Comparison of ENCODE assay signal across 16 cellular contexts in genomic region chr4:76547167-76547760, GRCh38.
A peak's percentile ranks its signal among the peaks of the same experiment; 100 is the strongest.
DNase-seq lines count a peak whose midpoint lies in the region; ATAC-seq, FAIRE-seq and TF ChIP-seq lines count a peak whose summit lies in the region.
"Had no signal": no experiment of that assay in that cellular context is flagged by ENCODE, and none has a peak within 500 bp of the region (broad histone marks: within the 10 kb centered on the region; RNA-seq: fewer than 3 reads in every experiment).

No MANE protein-coding gene starts in this region.

- H3K4me3 ChIP-seq in Caco-2 (ENCODE audit: low read depth, low read length) (no peak overlapping the region), PC-3 (ENCODE audit: low read length) (no peak overlapping the region; the same call in 1 of the 2 replicates), endothelial cell of umbilical vein (replicated peaks in 1 of 3; ENCODE audit: insufficient read depth in 1 of 3, low read depth in 1 of 3, low read length in 3 of 3) (peak overlapping the region in 1 of 3 experiments; percentile 59)
- H3K4me3 ChIP-seq: K562, mucosa of descending colon, transverse colon had no signal

- H3K4me3 Mint-ChIP-seq in Caco-2 (ENCODE audit: unreplicated experiment): no peak overlapping the region
- H3K4me3 Mint-ChIP-seq in neural crest cell: no peak overlapping the region

- H4K20me1 ChIP-seq in PC-3 (ENCODE audit: low read length): no peaks in the 10 kb centered on the region
- H4K20me1 ChIP-seq in endothelial cell of umbilical vein (replicated peaks; ENCODE audit: control insufficient read depth, extremely low read depth, insufficient read depth, low read length): no peaks in the 10 kb centered on the region

- H3K4me2 ChIP-seq in PC-3 (ENCODE audit: low read length) (peak overlapping the region; percentile 85), endothelial cell of umbilical vein (ENCODE audit: insufficient read depth, low read length) (peak overlapping the region; percentile 96)

- H3K27ac ChIP-seq in PC-3 (ENCODE audit: low read length) (peak overlapping the region; percentile 97), endothelial cell of umbilical vein (ENCODE audit: insufficient read depth, low read depth, low read length) (peak overlapping the region; percentile 84)
- H3K27ac ChIP-seq: transverse colon had no signal

- BruUV-seq in Caco-2 (replicated peaks; lab: Mats Ljungman, UMichigan): no TSS peak
- TSS peak; percentile 84 for BruUV-seq in PC-3 (replicated peaks; lab: Mats Ljungman, UMichigan)
- BruUV-seq in endothelial cell of umbilical vein (replicated peaks; lab: Mats Ljungman, UMichigan): no TSS peak

- peaks cover 3% of the 10 kb centered on the region for H3F3A ChIP-seq in PC-3 (ENCODE audit: low read length, unreplicated experiment)

- no peak for TF ChIP-seq POLR2A in endothelial cell of umbilical vein (IDR thresholded peaks at IDR 0.05; ENCODE audit: low read depth, low read length)

- TF ChIP-seq CTCF in Caco-2 (IDR thresholded peaks at IDR 0.05; ENCODE audit: insufficient read depth in 1 of 2, low read depth in 1 of 2, low read length in 1 of 2, severe bottlenecking in 1 of 2, unreplicated experiment in 1 of 2) (no peak), PC-3 (conservative IDR thresholded peaks at IDR 0.05; ENCODE audit: low read depth, low read length) (no peak), endothelial cell of umbilical vein (IDR thresholded peaks at IDR 0.05; ENCODE audit: extremely low read depth in 1 of 2, insufficient read depth in 1 of 2, low read depth in 1 of 2, low read length in 2 of 2) (no peak), neural crest cell (conservative IDR thresholded peaks at IDR 0.05) (no peak)

- H3K36me3 ChIP-seq in Caco-2 (ENCODE audit: control insufficient read depth, insufficient read depth, low read length): no peaks in the 10 kb centered on the region
- H3K36me3 ChIP-seq in PC-3 (ENCODE audit: low read depth, low read length): no peaks in the 10 kb centered on the region
- no peaks in the 10 kb centered on the region for H3K36me3 ChIP-seq in endothelial cell of umbilical vein (ENCODE audit: control insufficient read depth in 2 of 2, extremely low read depth in 1 of 2, insufficient read depth in 2 of 2, low read length in 2 of 2)
- H3K36me3 ChIP-seq: transverse colon had no signal

- FAIRE-seq in endothelial cell of umbilical vein (lab: Jason Lieb, UNC): no peak
- FAIRE-seq: K562 had no signal

- H3K4me1 Mint-ChIP-seq in Caco-2 (ENCODE audit: low read depth, unreplicated experiment) (peaks cover 29% of the 10 kb centered on the region), neural crest cell (peaks cover 36% of the 10 kb centered on the region)

- H3K9me3 ChIP-seq in Caco-2 (no peaks in the 10 kb centered on the region), PC-3 (ENCODE audit: low read length) (no peaks in the 10 kb centered on the region), endothelial cell of umbilical vein (replicated peaks; ENCODE audit: control insufficient read depth, insufficient read depth, low read length) (no peaks in the 10 kb centered on the region)
- H3K9me3 ChIP-seq: mucosa of descending colon, transverse colon had no signal

- POLR2A ChIA-PET in Caco-2 (lab: Charles Lee): no interaction called here
- POLR2A ChIA-PET in PC-3 (lab: Charles Lee; ENCODE audit: unreplicated experiment): no interaction called here
- POLR2A ChIA-PET in endothelial cell of umbilical vein (lab: Charles Lee): no interaction called here

- DNase-seq in Caco-2 (no peak), PC-3 (no peak), endothelial cell of umbilical vein (ENCODE audit: low read depth, low spot score) (no peak), neural crest cell (ENCODE audit: low read depth, low spot score) (no peak), NCI-H2171 (lab: John Stamatoyannopoulos, UW) (no peak), T-helper 1 cell (no peak), sciatic nerve (ENCODE audit: low spot score) (no peak)
- DNase-seq: activated effector memory CD4-positive, alpha-beta T cell treated with Interleukin-2 at 50 U/mL for 16 hours; effector CD8-positive, alpha-beta T cell; NCI-H1417 treated with DMSO at 0.1 percent for 48 hours; NCI-H526; T1000 had no signal

- H3K79me2 ChIP-seq in PC-3 (ENCODE audit: low read length): no peaks in the 10 kb centered on the region
- H3K79me2 ChIP-seq in endothelial cell of umbilical vein (ENCODE audit: control insufficient read depth, insufficient read depth, low read length): no peaks in the 10 kb centered on the region

- H3K9me3 Mint-ChIP-seq in Caco-2 (ENCODE audit: unreplicated experiment): no peaks in the 10 kb centered on the region
- H3K9me3 Mint-ChIP-seq in neural crest cell: peaks cover 4% of the 10 kb centered on the region

- H3K9me1 ChIP-seq in endothelial cell of umbilical vein (replicated peaks; ENCODE audit: control insufficient read depth, extremely low read depth, insufficient read depth, low read length): no peaks in the 10 kb centered on the region

- ATAC-seq in PC-3 (no peak), GM21360 (IDR thresholded peaks at IDR 0.05; ENCODE audit: unreplicated experiment) (no peak), sciatic nerve (no peak)
- ATAC-seq: K562 had no signal

- intact Hi-C loops in Caco-2 (cut with micrococcal nuclease; ENCODE audit: unreplicated experiment): loop anchor here (5.0 kb wide), 1 partner anchor 35 kb away; no protein-coding TSS in a partner anchor
- intact Hi-C loops in PC-3 (cut with micrococcal nuclease): no loop called here
- intact Hi-C loops in endothelial cell of umbilical vein (cut with micrococcal nuclease): loop anchor here (1.0 to 5.0 kb wide), 3 partner anchors 44 to 111 kb away; no protein-coding TSS in a partner anchor
- intact Hi-C loops in sciatic nerve (cut with DNase I): no loop called here

- peaks cover 25% of the 10 kb centered on the region for H3K4me1 ChIP-seq in Caco-2
- H3K4me1 ChIP-seq in PC-3 (ENCODE audit: insufficient read depth, low read length): peaks cover 38% of the 10 kb centered on the region
- H3K4me1 ChIP-seq in endothelial cell of umbilical vein (ENCODE audit: control insufficient read depth, extremely low read depth, insufficient read depth, low read length): peaks cover 19% of the 10 kb centered on the region

- H3K36me3 Mint-ChIP-seq in Caco-2 (ENCODE audit: insufficient read depth, unreplicated experiment) (no peaks in the 10 kb centered on the region), neural crest cell (ENCODE audit: low read depth) (peaks cover 4% of the 10 kb centered on the region)

- H3K9ac ChIP-seq in PC-3 (ENCODE audit: low read length) (peak overlapping the region; percentile 69), endothelial cell of umbilical vein (replicated peaks; ENCODE audit: extremely low read depth, insufficient read depth, low read length) (peak overlapping the region; percentile 68)

- peak overlapping the region; percentile 69 for H3K27ac Mint-ChIP-seq in Caco-2 (ENCODE audit: unreplicated experiment)
- peak overlapping the region; percentile 5 for H3K27ac Mint-ChIP-seq in neural crest cell (ENCODE audit: unreplicated experiment)

- dilution Hi-C loops in endothelial cell of umbilical vein (cut with MboI; ENCODE audit: extremely low pct_ligation_motif_present, low sequenced_read_pairs): no loop called here

- no peaks in the 10 kb centered on the region for H3K27me3 Mint-ChIP-seq in Caco-2 (ENCODE audit: insufficient read depth, unreplicated experiment)
- no peaks in the 10 kb centered on the region for H3K27me3 Mint-ChIP-seq in neural crest cell (ENCODE audit: low read depth)

- CTCF ChIA-PET in Caco-2 (lab: Charles Lee): no interaction called here
- CTCF ChIA-PET in PC-3 (lab: Charles Lee): no interaction called here
- CTCF ChIA-PET in endothelial cell of umbilical vein (lab: Charles Lee): interaction anchor here (0.7 to 1.0 kb wide), 4 partner anchors 11 to 498 kb away, joined by 3 to 4 read pairs (median 4); no protein-coding TSS in a partner anchor

- H2AFZ ChIP-seq in PC-3 (ENCODE audit: low read length) (peak overlapping the region; percentile 39; the same call in 1 of the 2 replicates), endothelial cell of umbilical vein (ENCODE audit: low read depth, low read length) (peak overlapping the region; percentile 90)

- no peaks in the 10 kb centered on the region for H3K27me3 ChIP-seq in Caco-2 (replicated peaks; ENCODE audit: control insufficient read depth, insufficient read depth, low read length)
- H3K27me3 ChIP-seq in PC-3 (ENCODE audit: low read length): no peaks in the 10 kb centered on the region
- H3K27me3 ChIP-seq in endothelial cell of umbilical vein (ENCODE audit: control insufficient read depth in 2 of 2, insufficient read depth in 2 of 2, low read length in 2 of 2): no peaks in the 10 kb centered on the region
- H3K27me3 ChIP-seq: transverse colon had no signal

- H3K9me2 ChIP-seq in PC-3 (replicated peaks; ENCODE audit: low read length): no peaks in the 10 kb centered on the region

TF ChIP-seq in endothelial cell of umbilical vein, 7 proteins besides CTCF, POLR2A, EP300 and RAD21:
- TF ChIP-seq JUN (IDR thresholded peaks at IDR 0.05; ENCODE audit: borderline replicate concordance, insufficient read depth, insufficient read length, low read depth): no peak
- TF ChIP-seq EZH2 (IDR thresholded peaks at IDR 0.05; ENCODE audit: borderline replicate concordance, low read depth, low read length, severe bottlenecking): no peak
- TF ChIP-seq, protein P1, sequence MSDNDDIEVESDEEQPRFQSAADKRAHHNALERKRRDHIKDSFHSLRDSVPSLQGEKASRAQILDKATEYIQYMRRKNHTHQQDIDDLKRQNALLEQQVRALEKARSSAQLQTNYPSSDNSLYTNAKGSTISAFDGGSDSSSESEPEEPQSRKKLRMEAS (IDR thresholded peaks at IDR 0.05; ENCODE audit: insufficient read depth, insufficient read length): no peak
- no peak for TF ChIP-seq FOS (IDR thresholded peaks at IDR 0.05; ENCODE audit: borderline replicate concordance, insufficient read depth, low read length)
- TF ChIP-seq POLR2AphosphoS5 (IDR thresholded peaks at IDR 0.05; ENCODE audit: insufficient read depth, low read depth, low read length): no peak

Comparison
In these comparisons a context has a peak if more than half of its experiments do, and no peak if none do; other contexts are left out.
1. intact Hi-C loops: an anchor here in Caco-2 (5.0 kb wide) and endothelial cell of umbilical vein (1.0 to 5.0 kb wide); none called in PC-3 and sciatic nerve.